In the genomic region with DNA sequence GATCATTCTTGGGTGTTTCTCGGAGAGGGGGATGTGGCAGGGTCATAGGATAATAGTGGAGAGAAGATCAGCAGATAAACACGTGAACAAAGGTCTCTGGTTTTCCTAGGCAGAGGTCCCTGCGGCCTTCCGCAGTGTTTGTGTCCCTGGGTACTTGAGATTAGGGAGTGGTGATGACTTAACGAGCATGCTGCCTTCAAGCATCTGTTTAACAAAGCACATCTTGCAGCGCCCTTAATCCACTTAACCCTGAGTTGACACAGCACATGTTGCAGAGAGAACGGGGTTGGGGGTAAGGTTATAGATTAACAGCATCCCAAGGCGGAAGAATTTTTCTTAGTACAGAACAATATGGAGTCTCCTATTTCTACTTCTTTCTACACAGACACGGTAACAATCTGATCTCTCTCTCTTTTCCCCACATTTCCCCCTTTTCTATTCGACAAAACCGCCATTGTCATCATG, we compare ENCODE assay signal across 7 cellular contexts. TPM values are rescaled to one million over a fixed set of nuclear protein-coding genes. Genes with fewer than 3 reads are reported as not detected.
DNase-seq lines count a peak whose midpoint lies in the region; TF ChIP-seq lines count a peak whose summit lies in the region.
"Not testable (repeated sequence)": the region's sequence is repeated elsewhere in the genome, so short reads cannot be mapped to it uniquely, and the experiment has no call there.

No MANE protein-coding gene starts in this region.

- H3K36me3 Mint-ChIP-seq in endothelial cell (ENCODE audit: low read depth, unreplicated experiment), result not testable (repeated sequence)

- peaks cover 13% of the 10 kb centered on the region for H3K4me1 Mint-ChIP-seq in endothelial cell (ENCODE audit: unreplicated experiment)

- H3K4me1 ChIP-seq in ES-I3 (ENCODE audit: insufficient read depth, low read length), result peaks cover 16% of the 10 kb centered on the region
- not testable (repeated sequence) for H3K4me1 ChIP-seq in ascending aorta; muscle layer of colon (ENCODE audit: insufficient read depth, low read length); skeletal muscle satellite cell (ENCODE audit: control insufficient read depth, insufficient read depth, low read length)
- peaks cover 12% of the 10 kb centered on the region for H3K4me1 ChIP-seq in iPS-15b (ENCODE audit: control insufficient read depth, insufficient read depth, low read length)

- not testable (repeated sequence) for H3K27me3 ChIP-seq in ascending aorta; iPS-15b (ENCODE audit: control insufficient read depth, insufficient read depth, low read length); muscle layer of colon (ENCODE audit: control insufficient read depth in 1 of 2, insufficient read depth in 2 of 2, low read length in 2 of 2); skeletal muscle satellite cell (ENCODE audit: control insufficient read depth, insufficient read depth, low read length)

- not testable (repeated sequence) for H3K36me3 ChIP-seq in ES-I3 (ENCODE audit: insufficient read depth, low read length); ascending aorta; iPS-15b (ENCODE audit: control insufficient read depth, insufficient read depth, low read length); muscle layer of colon (ENCODE audit: insufficient read depth, low read length); skeletal muscle satellite cell (ENCODE audit: insufficient read depth, low read length)

- H3K27me3 Mint-ChIP-seq in endothelial cell (ENCODE audit: unreplicated experiment), result not testable (repeated sequence)

- not testable (repeated sequence) for H3K9me3 ChIP-seq in ES-I3 (ENCODE audit: control insufficient read depth, insufficient read depth, low read length); ascending aorta; iPS-15b (ENCODE audit: control insufficient read depth, insufficient read depth, low read length); muscle layer of colon (ENCODE audit: low read length); skeletal muscle satellite cell (replicated peaks; ENCODE audit: low read length)

- H3K4me2 ChIP-seq in skeletal muscle satellite cell (ENCODE audit: low read length), result peak overlapping the region; percentile 82

- H3K9me3 Mint-ChIP-seq in endothelial cell (ENCODE audit: unreplicated experiment), result not testable (repeated sequence)

- TF ChIP-seq CTCF in ascending aorta (IDR thresholded peaks at IDR 0.05); endothelial cell (IDR thresholded peaks at IDR 0.05; ENCODE audit: unreplicated experiment): not testable (repeated sequence)

- H3K4me3 Mint-ChIP-seq in endothelial cell (ENCODE audit: unreplicated experiment), result peak overlapping the region; percentile 87

- not testable (repeated sequence) for H3K27ac Mint-ChIP-seq in endothelial cell (ENCODE audit: unreplicated experiment)

- peak; percentile 58 for DNase-seq in NCI-H748 (lab: John Stamatoyannopoulos, UW; ENCODE audit: unreplicated experiment)
- DNase-seq in ascending aorta (ENCODE audit: low spot score in 2 of 2); endothelial cell (ENCODE audit: low spot score): not testable (repeated sequence)

- peak overlapping the region; percentile 48 to 72 for H3K4me3 ChIP-seq in ascending aorta
- H3K4me3 ChIP-seq in iPS-15b (ENCODE audit: low read depth, low read length), result peak overlapping the region; percentile 59
- peak overlapping the region in 1 of 2 donors; percentile 63 for H3K4me3 ChIP-seq in muscle layer of colon (ENCODE audit: low read depth in 1 of 2, low read length in 2 of 2)
- H3K4me3 ChIP-seq in skeletal muscle satellite cell (ENCODE audit: low read length), result peak overlapping the region; percentile 70

- intact Hi-C loops in ascending aorta (cut with DNase I), result not testable (repeated sequence)

- H3K9ac ChIP-seq in ES-I3 (ENCODE audit: low read depth, low read length) (peak overlapping the region; percentile 74), iPS-15b (ENCODE audit: low read depth, low read length) (peak overlapping the region; percentile 55), muscle layer of colon (ENCODE audit: low read length) (peak overlapping the region; percentile 20), skeletal muscle satellite cell (ENCODE audit: low read depth, low read length) (peak overlapping the region; percentile 79)

- H3K27ac ChIP-seq in ascending aorta; muscle layer of colon (ENCODE audit: low read depth, low read length): not testable (repeated sequence)

RNA-seq across cellular contexts. Expression of a gene that starts 0.4 kb away (rescaled TPM):
- total RNA-seq in ascending aorta, result not detected
- 0.31 TPM for total RNA-seq in endothelial cell (ENCODE audit: unreplicated experiment)
- total RNA-seq in skeletal muscle satellite cell (2012; rRNA removed), result 0.44 TPM in 1 of 2 replicates, not detected in the other

Comparison
In these comparisons a context has a peak if more than half of its experiments do, and no peak if none do; other contexts are left out.
1. H3K9ac ChIP-seq: peak in every context shown above with its lines; median percentile 79 in skeletal muscle satellite cell; 74 in ES-I3; 55 in iPS-15b; 20 in muscle layer of colon.